Comparison of ENCODE assay signal across 20 cellular contexts in genomic region chr9:115292584-115293271, GRCh38.
A peak's percentile ranks its signal among the peaks of the same experiment; 100 is the strongest.
DNase-seq lines count a peak whose midpoint lies in the region; ATAC-seq and TF ChIP-seq lines count a peak whose summit lies in the region.
"Had no signal": no experiment of that assay in that cellular context is flagged by ENCODE, and none has a peak within 500 bp of the region (broad histone marks: within the 10 kb centered on the region; RNA-seq: fewer than 3 reads in every experiment).

No MANE protein-coding gene starts in this region.

- TF ChIP-seq CTCF in fibroblast of mammary gland (conservative IDR thresholded peaks at IDR 0.05; ENCODE audit: control insufficient read depth, insufficient read depth, low read depth, low read length), result no peak
- TF ChIP-seq CTCF in retinal pigment epithelial cell (conservative IDR thresholded peaks at IDR 0.05; ENCODE audit: low read depth, low read length), result no peak
- TF ChIP-seq CTCF in upper lobe of left lung (IDR thresholded peaks at IDR 0.05), result no peak

- no peak for TF ChIP-seq POLR2A in upper lobe of left lung (IDR thresholded peaks at IDR 0.05)

- ATAC-seq in upper lobe of left lung (ENCODE audit: low FRiP score in 2 of 2), result no peak
- ATAC-seq: activated T-cell treated with anti-CD3 and anti-CD28 coated beads, Interleukin-2, amount 50 U/mL, for 72 hours; body of pancreas; natural killer cell; Panc1; psoas muscle had no signal

- no peaks in the 10 kb centered on the region for H3K9me3 ChIP-seq in upper lobe of left lung
- H3K9me3 ChIP-seq: body of pancreas, psoas muscle had no signal

- DNase-seq in COLO829 (ENCODE audit: low spot score), result peak; percentile 58
- peak; percentile 9 for DNase-seq in M059J (ENCODE audit: low read depth)
- DNase-seq in fibroblast of mammary gland (ENCODE audit: low read depth), result peak; percentile 62
- peak; percentile 58 for DNase-seq in retinal pigment epithelial cell (ENCODE audit: low read depth)
- no peak for DNase-seq in pons (ENCODE audit: low spot score)
- DNase-seq in posterior vena cava (ENCODE audit: low spot score), result no peak
- DNase-seq in T-helper 2 cell, result no peak
- no peak for DNase-seq in upper lobe of left lung
- DNase-seq: activated CD4-positive, CD25-positive, alpha-beta regulatory T cell treated with anti-CD3 and anti-CD28 coated beads, Interleukin-2, amount 50 U/mL, for 72 hours; activated CD8-positive, alpha-beta memory T cell treated with anti-CD3 and anti-CD28 coated beads for 24 hours; activated naive CD4-positive, alpha-beta T cell treated with anti-CD3 and anti-CD28 coated beads, Interleukin-2, amount 50 U/mL, for 16 hours; activated T-cell treated with anti-CD3 and anti-CD28 coated beads, Interleukin-2, amount 50 U/mL, for 72 hours; body of pancreas; H7; natural killer cell; psoas muscle; stimulated activated CD4-positive, alpha-beta T cell treated with anti-CD3 and anti-CD28 coated beads, Interleukin-12 subunit alpha, Interleukin-12 subunit beta, amount 100 ng/mL, for 4 hours; stimulated activated CD8-positive, alpha-beta memory T cell treated with anti-CD3 and anti-CD28 coated beads, Interleukin-4, amount 100 ng/mL, for 48 hours had no signal

- no peaks in the 10 kb centered on the region for H3K27me3 ChIP-seq in upper lobe of left lung
- H3K27me3 ChIP-seq: body of pancreas had no signal

- TF ChIP-seq EP300 in upper lobe of left lung (IDR thresholded peaks at IDR 0.05), result no peak

- H3K27ac ChIP-seq in upper lobe of left lung, result no peak overlapping the region
- H3K27ac ChIP-seq: body of pancreas, psoas muscle, SK-N-MC had no signal

- peaks cover 0 to 11% (median 4%) of the 10 kb centered on the region in 4 donors for H3K4me1 ChIP-seq in upper lobe of left lung
- H3K4me1 ChIP-seq: body of pancreas, psoas muscle had no signal

- H3K36me3 ChIP-seq in upper lobe of left lung, result no peaks in the 10 kb centered on the region

- H3K4me3 ChIP-seq in fibroblast of mammary gland (ENCODE audit: control insufficient read depth, low read depth, low read length) (no peak overlapping the region), retinal pigment epithelial cell (ENCODE audit: low read length) (no peak overlapping the region), upper lobe of left lung (no peak overlapping the region)
- H3K4me3 ChIP-seq: body of pancreas, psoas muscle, SK-N-MC had no signal

- WGBS in upper lobe of left lung, 2 donors, result 82 to 90% methylated on average over 4 of the region's 4 CpGs

- intact Hi-C loops in posterior vena cava (cut with DNase I), result no loop called here

Comparison
In these comparisons a context has a peak if more than half of its experiments do, and no peak if none do; other contexts are left out.
1. DNase-seq: peak in COLO829 (single experiment), M059J (single experiment), fibroblast of mammary gland (single experiment) and retinal pigment epithelial cell (single experiment); none in pons (single experiment), posterior vena cava (single experiment), T-helper 2 cell (0 of 5) and upper lobe of left lung (0 of 2).